Comparison of ENCODE assay signal across 1 cellular context in genomic region chr2:61423714-61424113, GRCh38.
TF ChIP-seq lines count a peak whose summit lies in the region.

No MANE protein-coding gene starts in this region.

TF ChIP-seq in H1, 55 proteins besides CTCF, POLR2A, EP300 and RAD21:
- TF ChIP-seq CREB1 (IDR thresholded peaks at IDR 0.05) (no peak), GTF2F1 (IDR thresholded peaks at IDR 0.05; ENCODE audit: borderline replicate concordance, low read depth, low read length) (no peak), CBX5 (IDR thresholded peaks at IDR 0.05; ENCODE audit: low read depth, low read length) (no peak), KDM1A (IDR thresholded peaks at IDR 0.05; ENCODE audit: borderline replicate concordance, low read length) (no peak), JUN (IDR thresholded peaks at IDR 0.05; ENCODE audit: low read depth, low read length) (no peak), POU5F1 (IDR thresholded peaks at IDR 0.05; ENCODE audit: low read depth, low read length) (no peak), CHD1 (IDR thresholded peaks at IDR 0.05; ENCODE audit: low read depth, low read length) (no peak), RBBP5 (IDR thresholded peaks at IDR 0.05; ENCODE audit: borderline replicate concordance, low read depth, low read length) (no peak), BCL11A (IDR thresholded peaks at IDR 0.05; ENCODE audit: low read depth in 2 of 2, low read length in 2 of 2) (no peak), GABPA (IDR thresholded peaks at IDR 0.05; ENCODE audit: borderline replicate concordance, insufficient read depth, low read length) (no peak), SP2 (IDR thresholded peaks at IDR 0.05; ENCODE audit: low read length) (no peak), TEAD4 (IDR thresholded peaks at IDR 0.05; ENCODE audit: low read depth, low read length) (no peak), HDAC2 (IDR thresholded peaks at IDR 0.05; ENCODE audit: borderline replicate concordance in 1 of 2, low read depth in 2 of 2, low read length in 2 of 2) (no peak), RXRA (IDR thresholded peaks at IDR 0.05; ENCODE audit: insufficient read depth, low read depth, low read length) (no peak), MAFK (IDR thresholded peaks at IDR 0.05; ENCODE audit: low read depth, low read length) (no peak), ASH2L (IDR thresholded peaks at IDR 0.05; ENCODE audit: low read length) (no peak)
- TF ChIP-seq, protein P1, sequence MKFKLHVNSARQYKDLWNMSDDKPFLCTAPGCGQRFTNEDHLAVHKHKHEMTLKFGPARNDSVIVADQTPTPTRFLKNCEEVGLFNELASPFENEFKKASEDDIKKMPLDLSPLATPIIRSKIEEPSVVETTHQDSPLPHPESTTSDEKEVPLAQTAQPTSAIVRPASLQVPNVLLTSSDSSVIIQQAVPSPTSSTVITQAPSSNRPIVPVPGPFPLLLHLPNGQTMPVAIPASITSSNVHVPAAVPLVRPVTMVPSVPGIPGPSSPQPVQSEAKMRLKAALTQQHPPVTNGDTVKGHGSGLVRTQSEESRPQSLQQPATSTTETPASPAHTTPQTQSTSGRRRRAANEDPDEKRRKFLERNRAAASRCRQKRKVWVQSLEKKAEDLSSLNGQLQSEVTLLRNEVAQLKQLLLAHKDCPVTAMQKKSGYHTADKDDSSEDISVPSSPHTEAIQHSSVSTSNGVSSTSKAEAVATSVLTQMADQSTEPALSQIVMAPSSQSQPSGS (IDR thresholded peaks at IDR 0.05; ENCODE audit: low read length), result no peak
- TF ChIP-seq, protein P2, sequence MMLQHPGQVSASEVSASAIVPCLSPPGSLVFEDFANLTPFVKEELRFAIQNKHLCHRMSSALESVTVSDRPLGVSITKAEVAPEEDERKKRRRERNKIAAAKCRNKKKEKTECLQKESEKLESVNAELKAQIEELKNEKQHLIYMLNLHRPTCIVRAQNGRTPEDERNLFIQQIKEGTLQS (IDR thresholded peaks at IDR 0.05; ENCODE audit: insufficient read depth, low read depth, low read length), result no peak
TF ChIP-seq in H1: peak in this region for 0.
